ENCODE assay signal across 8 cellular contexts in genomic region chr17:8041249-8041928, GRCh38. TPM values are rescaled to one million over a fixed set of nuclear protein-coding genes. Genes with fewer than 3 reads are reported as not detected.
DNase-seq lines count a peak whose midpoint lies in the region; ATAC-seq and TF ChIP-seq lines count a peak whose summit lies in the region.

No MANE protein-coding gene starts in this region.

- H3K27me3 Mint-ChIP-seq in activated CD4-positive, alpha-beta T cell treated with anti-CD3 and anti-CD28 coated beads for 36 hours: peaks cover 25% of the 10 kb centered on the region

- no peak overlapping the region for H3K4me3 Mint-ChIP-seq in activated CD4-positive, alpha-beta T cell treated with anti-CD3 and anti-CD28 coated beads for 36 hours

- no peaks in the 10 kb centered on the region for H3K36me3 Mint-ChIP-seq in activated CD4-positive, alpha-beta T cell treated with anti-CD3 and anti-CD28 coated beads for 36 hours (ENCODE audit: low read depth)

- H3K27me3 ChIP-seq in esophagus (ENCODE audit: control insufficient read depth in 1 of 2, insufficient read depth in 2 of 2, low read length in 2 of 2): no peaks in the 10 kb centered on the region

- intact Hi-C loops in Right ventricle myocardium inferior (cut with DNase I) (loop anchor here (1.0 to 5.0 kb wide), 3 partner anchors 54 to 179 kb away; no protein-coding TSS in a partner anchor), cardiac septum (cut with DNase I) (loop anchor here (1.0 to 2.0 kb wide), 2 partner anchors 53 to 127 kb away; no protein-coding TSS in a partner anchor), mucosa of descending colon (cut with DNase I, micrococcal nuclease) (no loop called here)
- intact Hi-C loops in activated CD4-positive, alpha-beta T cell treated with anti-CD3 and anti-CD28 coated beads for 36 hours (cut with DNase I, micrococcal nuclease): loop anchor here (1.0 to 5.0 kb wide), 6 partner anchors 25 to 298 kb away; no protein-coding TSS in a partner anchor

- ATAC-seq in Right ventricle myocardium inferior (peak; percentile 79), mucosa of descending colon (peak; percentile 54), HG03045 (IDR thresholded peaks at IDR 0.05; ENCODE audit: unreplicated experiment) (no peak), GM21528 (IDR thresholded peaks at IDR 0.05; ENCODE audit: low FRiP score, unreplicated experiment) (no peak)
- ATAC-seq in activated CD4-positive, alpha-beta T cell treated with anti-CD3 and anti-CD28 coated beads for 36 hours: peak; percentile 84

- H3K9me3 ChIP-seq in esophagus (ENCODE audit: control insufficient read depth in 2 of 2, insufficient read depth in 1 of 2, low read depth in 1 of 2, low read length in 1 of 2): no peaks in the 10 kb centered on the region
- H3K9me3 ChIP-seq in mucosa of descending colon: no peaks in the 10 kb centered on the region

- TF ChIP-seq CTCF in mucosa of descending colon (IDR thresholded peaks at IDR 0.05): no peak

- H3K36me3 ChIP-seq in esophagus (ENCODE audit: control insufficient read depth in 2 of 2, insufficient read depth in 2 of 2, low read length in 1 of 2) (peaks cover 0 to 5% of the 10 kb centered on the region in 2 donors), mucosa of descending colon (ENCODE audit: low read depth) (no peaks in the 10 kb centered on the region)

- no peaks in the 10 kb centered on the region for H3K4me1 Mint-ChIP-seq in activated CD4-positive, alpha-beta T cell treated with anti-CD3 and anti-CD28 coated beads for 36 hours

- CTCF ChIA-PET in activated CD4-positive, alpha-beta T cell treated with anti-CD3 and anti-CD28 coated beads for 36 hours (lab: Charles Lee): interaction anchor here (0.6 to 2.8 kb wide), 35 partner anchors 9 to 224 kb away, joined by 3 to 34 read pairs (median 3); partner anchors contain the start of genes GUCY2D and RNF227

- WGBS in esophagus, 2 donors: 67 to 68% methylated on average over 8 of the region's 8 CpGs

- H3K4me3 ChIP-seq in esophagus (ENCODE audit: low read depth in 1 of 2, low read length in 2 of 2) (no peak overlapping the region), mucosa of descending colon (no peak overlapping the region)

- H3K27ac Mint-ChIP-seq in activated CD4-positive, alpha-beta T cell treated with anti-CD3 and anti-CD28 coated beads for 36 hours: no peak overlapping the region

- DNase-seq in Right ventricle myocardium inferior (ENCODE audit: missing footprints) (no peak), cardiac septum (ENCODE audit: low spot score) (no peak), NCI-H1436 treated with DMSO at 0.1 percent for 48 hours (lab: John Stamatoyannopoulos, UW) (peak; percentile 26), mucosa of descending colon (peak in 1 of 3 donors; percentile 52)
- DNase-seq in activated CD4-positive, alpha-beta T cell treated with anti-CD3 and anti-CD28 coated beads for 36 hours: peak; percentile 72

- peaks cover 0 to 7% of the 10 kb centered on the region in 2 donors for H3K4me1 ChIP-seq in esophagus (ENCODE audit: control insufficient read depth in 2 of 2, insufficient read depth in 2 of 2, low read length in 1 of 2)
- peaks cover 4% of the 10 kb centered on the region for H3K4me1 ChIP-seq in mucosa of descending colon (ENCODE audit: low read depth)

- peak overlapping the region; percentile 53 to 73 for H3K27ac ChIP-seq in esophagus (ENCODE audit: low read depth in 2 of 2, low read length in 1 of 2)

- H3K9me3 Mint-ChIP-seq in activated CD4-positive, alpha-beta T cell treated with anti-CD3 and anti-CD28 coated beads for 36 hours (ENCODE audit: low read depth): no peaks in the 10 kb centered on the region

- POLR2A ChIA-PET in activated CD4-positive, alpha-beta T cell treated with anti-CD3 and anti-CD28 coated beads for 36 hours (lab: Charles Lee): interaction anchor here (0.6 to 1.0 kb wide), 2 partner anchors 9 to 126 kb away, joined by 3 to 4 read pairs; partner anchors contain the start of gene RNF227

RNA-seq across cellular contexts. Expression of gene ALOX15B, which starts 2.5 kb away (rescaled TPM):
- total RNA-seq in Right ventricle myocardium inferior (0.16 TPM), cardiac septum (not detected), mucosa of descending colon (1 to 10 TPM in 2 of 3 donors, under 1 TPM in 1; 0.66 to 1.3 (median 1.1) TPM)
- under 1 TPM; 0.09 to 0.18 TPM for total RNA-seq in activated CD4-positive, alpha-beta T cell treated with anti-CD3 and anti-CD28 coated beads for 36 hours
- 10 to 100 TPM; 22.8 to 24.7 TPM for polyA plus RNA-seq in esophagus

RNA-seq across cellular contexts. Expression of gene GUCY2D, which starts 39.0 kb away (rescaled TPM):
- 0.35 TPM for total RNA-seq in Right ventricle myocardium inferior
- total RNA-seq in cardiac septum: not detected
- total RNA-seq in activated CD4-positive, alpha-beta T cell treated with anti-CD3 and anti-CD28 coated beads for 36 hours: not detected
- polyA plus RNA-seq in esophagus: under 1 TPM; 0.19 to 0.59 TPM
- total RNA-seq in mucosa of descending colon: under 1 TPM in 1 of 3 donors, not detected in 2; 0.26 TPM

RNA-seq across cellular contexts. Expression of gene ALOX12B, which starts 46.1 kb away (rescaled TPM):
- total RNA-seq in Right ventricle myocardium inferior (not detected), cardiac septum (not detected), mucosa of descending colon (under 1 TPM; 0.25 to 0.65 (median 0.49) TPM)
- 1 to 10 TPM; 3.3 to 3.6 TPM for total RNA-seq in activated CD4-positive, alpha-beta T cell treated with anti-CD3 and anti-CD28 coated beads for 36 hours
- 1 to 10 TPM; 2.4 to 5.2 TPM for polyA plus RNA-seq in esophagus

Comparison
In these comparisons a context has a peak if more than half of its experiments do, and no peak if none do; other contexts are left out.
1. ATAC-seq: peak in Right ventricle myocardium inferior (single experiment), activated CD4-positive, alpha-beta T cell treated with anti-CD3 and anti-CD28 coated beads for 36 hours (single experiment) and mucosa of descending colon (single experiment); none in HG03045 (single experiment) and GM21528 (single experiment).
2. DNase-seq: peak in NCI-H1436 treated with DMSO at 0.1 percent for 48 hours (single experiment) and activated CD4-positive, alpha-beta T cell treated with anti-CD3 and anti-CD28 coated beads for 36 hours (single experiment); none in Right ventricle myocardium inferior (single experiment) and cardiac septum (single experiment).
3. intact Hi-C loops: an anchor here in Right ventricle myocardium inferior (1.0 to 5.0 kb wide), cardiac septum (1.0 to 2.0 kb wide) and activated CD4-positive, alpha-beta T cell treated with anti-CD3 and anti-CD28 coated beads for 36 hours (1.0 to 5.0 kb wide); none called in mucosa of descending colon.